17 cellular contexts compared by ENCODE assay signal in genomic region chr2:31822587-31822986, GRCh38.
DNase-seq lines count a peak whose midpoint lies in the region; ATAC-seq, FAIRE-seq and TF ChIP-seq lines count a peak whose summit lies in the region.
"Had no signal": no experiment of that assay in that cellular context is flagged by ENCODE, and none has a peak within 500 bp of the region (broad histone marks: within the 10 kb centered on the region; RNA-seq: fewer than 3 reads in every experiment).

No MANE protein-coding gene starts in this region.

- no peak overlapping the region for H3K4me3 ChIP-seq in LNCaP clone FGC (ENCODE audit: low read depth, low read length)
- no peak overlapping the region for H3K4me3 ChIP-seq in K562
- H3K4me3 ChIP-seq: A549, GM23338 had no signal

- H2AFZ ChIP-seq in H9 (ENCODE audit: low read length) (no peak overlapping the region), K562 (ENCODE audit: low read depth, low read length) (no peak overlapping the region)
- H2AFZ ChIP-seq: GM23338 had no signal

- no peak overlapping the region for H3K4me3 Mint-ChIP-seq in H9
- H3K4me3 Mint-ChIP-seq: CD14-positive monocyte; CD4-positive, alpha-beta memory T cell; GM23338 had no signal

- no peak for DNase-seq in H9
- DNase-seq in LNCaP clone FGC (ENCODE audit: low read depth) = peak; percentile 62
- DNase-seq in K562 (ENCODE audit: extremely low read depth in 1 of 4, low spot score in 3 of 4) = peak in 1 of 4 experiments; percentile 18
- no peak for DNase-seq in NCI-H1092 treated with DMSO at 0.1 percent for 48 hours (lab: John Stamatoyannopoulos, UW)
- DNase-seq in activated CD8-positive, alpha-beta memory T cell treated with anti-CD3 and anti-CD28 coated beads, Interleukin-2, amount 50 U/mL, for 4 hours = no peak
- DNase-seq: AML-193; CD4-positive, alpha-beta memory T cell; DMS153; DMS79; GDM1; H7 had no signal

- H3K9me1 ChIP-seq in K562 (ENCODE audit: control insufficient read depth, insufficient read depth, low read length) = no peaks in the 10 kb centered on the region

- H2BK5ac ChIP-seq in H9 (ENCODE audit: insufficient read length, low read length) = no peak overlapping the region

- no peaks in the 10 kb centered on the region for H3K27me3 Mint-ChIP-seq in H9 (ENCODE audit: low read depth)

- no peaks in the 10 kb centered on the region for H3K36me3 ChIP-seq in K562 (ENCODE audit: control insufficient read depth, insufficient read depth, low read length)

- WGBS in H9 (ENCODE audit: extremely low coverage, insufficient read length, low lambda C conversion rate) = no CpG with 5 or more reads among the region's 7 CpGs
- 8% methylated on average over 5 of the region's 7 CpGs for WGBS in K562 (ENCODE audit: insufficient coverage, low coverage, missing lambda C conversion rate)

- peaks cover 57 to 62% of the 10 kb centered on the region in 2 experiments for H3K9me3 Mint-ChIP-seq in H9

- no peak overlapping the region for H3K14ac ChIP-seq in H9 (ENCODE audit: insufficient read depth, low read length)

- no TSS peak for BruUV-seq in K562 (replicated peaks; lab: Mats Ljungman, UMichigan)

- no peak overlapping the region for H3K27ac Mint-ChIP-seq in H9
- H3K27ac Mint-ChIP-seq: CD14-positive monocyte; CD4-positive, alpha-beta memory T cell; GM23338 had no signal

- H3K4me2 ChIP-seq in H9 (ENCODE audit: insufficient read depth, insufficient read length, low read length) = no peak overlapping the region
- no peak overlapping the region for H3K4me2 ChIP-seq in K562 (ENCODE audit: insufficient read depth, low read length)
- H3K4me2 ChIP-seq: A549, GM23338 had no signal

- H4K8ac ChIP-seq in H9 (replicated peaks; ENCODE audit: insufficient read length, low read depth, low read length) = no peak overlapping the region

- no peak overlapping the region for H2BK12ac ChIP-seq in H9 (ENCODE audit: insufficient read length, low read depth, low read length)

- TF ChIP-seq CTCF in H9 (conservative IDR thresholded peaks at IDR 0.05) (0 out of 3 replicates have a peak, but pooled peaks have one; percentile 20), LNCaP clone FGC (IDR thresholded peaks at IDR 0.05; ENCODE audit: control insufficient read depth, extremely low read depth, insufficient read depth) (peak; percentile 34; the same call in 1 of the 2 replicates), K562 (IDR thresholded peaks at IDR 0.05 in 2 of 3, conservative IDR thresholded peaks at IDR 0.05 in 1 of 3; ENCODE audit: insufficient read depth in 2 of 3, low read depth in 1 of 3, low read length in 3 of 3) (peak; percentile 18 to 37 (median 37); a peak in 2 of 6 replicates)

- peaks cover 0 to 8% (median 4%) of the 10 kb centered on the region in 3 experiments; a peak in 4 of 7 replicates for H3K36me3 Mint-ChIP-seq in H9 (ENCODE audit: insufficient read depth in 1 of 3, low read depth in 3 of 3)
- H3K36me3 Mint-ChIP-seq: CD14-positive monocyte had no signal

- H3K23ac ChIP-seq in H9 (ENCODE audit: insufficient read length, low read depth, low read length) = no peak overlapping the region

- H3K56ac ChIP-seq in H9 (ENCODE audit: insufficient read length, low read depth, low read length) = no peak overlapping the region

- H3K23me2 ChIP-seq in H9 (ENCODE audit: insufficient read length, low read depth, low read length, poor library complexity, severe bottlenecking) = no peaks in the 10 kb centered on the region

- H3K79me2 ChIP-seq in H9 (ENCODE audit: insufficient read depth, low read length) (no peaks in the 10 kb centered on the region), K562 (ENCODE audit: control insufficient read depth, insufficient read depth, low read length) (no peaks in the 10 kb centered on the region)

- H3K4ac ChIP-seq in H9 (ENCODE audit: low read depth, low read length) = no peak overlapping the region

- H4K91ac ChIP-seq in H9 (ENCODE audit: insufficient read length, low read depth, low read length) = no peak overlapping the region

- intact Hi-C loops in K562 (cut with micrococcal nuclease) = no loop called here

- H3K27me3 ChIP-seq in H9 (ENCODE audit: insufficient read depth, low read length) = no peaks in the 10 kb centered on the region
- H3K27me3 ChIP-seq in K562 (ENCODE audit: control insufficient read depth in 2 of 2, insufficient read depth in 2 of 2, low read length in 2 of 2) = no peaks in the 10 kb centered on the region

- no peak for TF ChIP-seq EP300 in K562 (IDR thresholded peaks at IDR 0.05; ENCODE audit: low read length)

- H2BK15ac ChIP-seq in H9 (ENCODE audit: low read depth, low read length) = no peak overlapping the region

- peaks cover 15% of the 10 kb centered on the region for H3K9me3 ChIP-seq in H9 (ENCODE audit: control insufficient read depth, low read depth, low read length)
- peaks cover 3% of the 10 kb centered on the region; the same call in 1 of the 2 replicates for H3K9me3 ChIP-seq in K562 (replicated peaks; ENCODE audit: control insufficient read depth, insufficient read depth, low read depth, low read length)

- H3K4me1 ChIP-seq in H9 (ENCODE audit: insufficient read depth, low read length) (no peaks in the 10 kb centered on the region), K562 (replicated peaks in 1 of 2; ENCODE audit: control insufficient read depth in 2 of 2, insufficient read depth in 2 of 2, low read length in 2 of 2) (no peaks in the 10 kb centered on the region; a peak in 1 of 5 replicates)
- H3K4me1 ChIP-seq: A549 had no signal

- H3T11ph ChIP-seq in H9 (ENCODE audit: low read length) = no peak overlapping the region

- H2BK20ac ChIP-seq in H9 (ENCODE audit: low read depth, low read length, poor library complexity, severe bottlenecking) = no peak overlapping the region

- H3K9ac ChIP-seq in H9 (ENCODE audit: extremely low read depth, insufficient read length, low read length) = no peak overlapping the region
- no peak overlapping the region for H3K9ac ChIP-seq in K562 (ENCODE audit: insufficient read depth in 1 of 2, low read depth in 2 of 2, low read length in 2 of 2)

- no peak for ATAC-seq in K562
- ATAC-seq in GM21619 (IDR thresholded peaks at IDR 0.05; ENCODE audit: unreplicated experiment) = no peak
- ATAC-seq: A549, GM23338 had no signal

- H2BK120ac ChIP-seq in H9 (ENCODE audit: low read depth, low read length, poor library complexity, severe bottlenecking) = no peak overlapping the region

- H2AK5ac ChIP-seq in H9 (ENCODE audit: insufficient read length, low read length) = no peak overlapping the region

- H3K18ac ChIP-seq in H9 (ENCODE audit: insufficient read length, low read depth, low read length) = no peak overlapping the region

- no peak for FAIRE-seq in K562 (lab: Jason Lieb, UNC)
- FAIRE-seq: A549, GM12892, GM18507 had no signal

- no peak for TF ChIP-seq POLR2A in K562 (conservative IDR thresholded peaks at IDR 0.05)

- H3K79me1 ChIP-seq in H9 (ENCODE audit: insufficient read depth, low read depth, low read length, poor library complexity, severe bottlenecking) = no peaks in the 10 kb centered on the region

- H4K20me1 ChIP-seq in H9 (ENCODE audit: control insufficient read depth, insufficient read depth, insufficient read length) = no peaks in the 10 kb centered on the region
- H4K20me1 ChIP-seq in K562 (replicated peaks; ENCODE audit: control insufficient read depth, insufficient read depth, low read length) = no peaks in the 10 kb centered on the region

- in situ Hi-C loops in K562 (cut with MboI) = no loop called here

- POLR2A ChIA-PET in K562 (lab: Yijun Ruan, JAX) = interaction anchor here (0.7 to 0.9 kb wide), 2 partner anchors 10 to 47 kb away, joined by 3 read pairs; no protein-coding TSS in a partner anchor

- no peak overlapping the region for H4K5ac ChIP-seq in H9 (ENCODE audit: insufficient read length, low read depth, low read length)

- CTCF ChIA-PET in K562 (lab: Yijun Ruan, JAX; ENCODE audit: low intra/inter-chr PET ratio) = no interaction called here

- no peak overlapping the region for H3K27ac ChIP-seq in H9 (ENCODE audit: insufficient read length, low read depth, low read length)
- no peak overlapping the region for H3K27ac ChIP-seq in K562 (ENCODE audit: extremely low read depth, low read depth, low read length)
- H3K27ac ChIP-seq: A549 had no signal

- no peaks in the 10 kb centered on the region for H3K4me1 Mint-ChIP-seq in H9
- H3K4me1 Mint-ChIP-seq: CD14-positive monocyte; CD4-positive, alpha-beta memory T cell; GM23338 had no signal

- TF ChIP-seq RAD21 in K562 (CRISPR knock-in tag; conservative IDR thresholded peaks at IDR 0.05 in 1 of 2, IDR thresholded peaks at IDR 0.05 in 1 of 2) = peak in 1 of 2 experiments; percentile 44; a peak in 2 of 4 replicates

TF ChIP-seq in K562, 482 proteins besides CTCF, POLR2A, EP300 and RAD21:
- TF ChIP-seq ZNF449 (CRISPR knock-in tag; IDR thresholded peaks at IDR 0.05) (no peak), SMC3 (conservative IDR thresholded peaks at IDR 0.05; ENCODE audit: insufficient read depth, low read depth, low read length) (0 out of 2 replicates have a peak, but pooled peaks have one; percentile 29)
TF ChIP-seq in K562: peak in this region for 1.
